In the genomic region with DNA sequence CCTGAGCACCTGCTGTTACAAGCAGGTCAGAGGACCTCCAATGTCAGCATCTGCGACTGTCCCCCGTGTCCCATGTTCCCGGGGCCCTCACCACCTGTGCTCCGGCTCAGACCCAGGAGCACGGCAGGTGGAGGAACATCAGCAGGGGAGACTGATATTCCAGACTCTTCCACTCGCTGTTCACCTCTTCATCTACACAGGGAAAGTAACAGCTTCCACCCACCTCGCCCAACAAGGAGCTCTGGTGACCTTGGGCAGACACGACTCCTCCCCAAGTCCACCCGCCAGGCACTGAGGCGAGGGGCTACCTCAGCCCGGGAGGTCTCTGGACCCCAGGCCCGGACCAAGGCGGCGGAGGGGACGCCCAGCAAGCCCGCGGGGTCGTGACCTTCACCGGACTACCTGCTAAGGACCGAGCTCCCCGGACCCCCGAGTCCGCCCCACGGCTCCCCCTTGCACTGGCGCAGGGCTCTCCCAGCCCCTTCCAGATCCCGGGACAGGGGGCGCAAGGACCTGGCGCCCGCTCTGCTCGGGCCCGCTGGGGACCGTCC, we compare ENCODE assay signal across 2 cellular contexts.
A peak's percentile ranks its signal among the peaks of the same experiment; 100 is the strongest.
TF ChIP-seq lines count a peak whose summit lies in the region.

No MANE protein-coding gene starts in this region.

TF ChIP-seq in HEK293, 187 proteins besides CTCF, POLR2A, EP300 and RAD21:
- TF ChIP-seq, protein P1, sequence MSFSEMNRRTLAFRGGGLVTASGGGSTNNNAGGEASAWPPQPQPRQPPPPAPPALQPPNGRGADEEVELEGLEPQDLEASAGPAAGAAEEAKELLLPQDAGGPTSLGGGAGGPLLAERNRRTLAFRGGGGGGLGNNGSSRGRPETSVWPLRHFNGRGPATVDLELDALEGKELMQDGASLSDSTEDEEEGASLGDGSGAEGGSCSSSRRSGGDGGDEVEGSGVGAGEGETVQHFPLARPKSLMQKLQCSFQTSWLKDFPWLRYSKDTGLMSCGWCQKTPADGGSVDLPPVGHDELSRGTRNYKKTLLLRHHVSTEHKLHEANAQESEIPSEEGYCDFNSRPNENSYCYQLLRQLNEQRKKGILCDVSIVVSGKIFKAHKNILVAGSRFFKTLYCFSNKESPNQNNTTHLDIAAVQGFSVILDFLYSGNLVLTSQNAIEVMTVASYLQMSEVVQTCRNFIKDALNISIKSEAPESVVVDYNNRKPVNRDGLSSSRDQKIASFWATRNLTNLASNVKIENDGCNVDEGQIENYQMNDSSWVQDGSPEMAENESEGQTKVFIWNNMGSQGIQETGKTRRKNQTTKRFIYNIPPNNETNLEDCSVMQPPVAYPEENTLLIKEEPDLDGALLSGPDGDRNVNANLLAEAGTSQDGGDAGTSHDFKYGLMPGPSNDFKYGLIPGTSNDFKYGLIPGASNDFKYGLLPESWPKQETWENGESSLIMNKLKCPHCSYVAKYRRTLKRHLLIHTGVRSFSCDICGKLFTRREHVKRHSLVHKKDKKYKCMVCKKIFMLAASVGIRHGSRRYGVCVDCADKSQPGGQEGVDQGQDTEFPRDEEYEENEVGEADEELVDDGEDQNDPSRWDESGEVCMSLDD (tag by site-specific recombination; IDR thresholded peaks at IDR 0.05), result peak; percentile 41; the same call in 1 of the 2 replicates
- TF ChIP-seq ZNF335 (tag by site-specific recombination; conservative IDR thresholded peaks at IDR 0.05), result peak; percentile 82; the same call in 1 of the 2 replicates
- 0 out of 2 replicates have a peak, but pooled peaks have one; percentile 17 for TF ChIP-seq ZNF174 (tag by site-specific recombination; IDR thresholded peaks at IDR 0.05)
- TF ChIP-seq ZBTB20 (tag by site-specific recombination; IDR thresholded peaks at IDR 0.05), result peak; percentile 100
- TF ChIP-seq INSM2 (tag by site-specific recombination; IDR thresholded peaks at IDR 0.05), result 0 out of 2 replicates have a peak, but pooled peaks have one; percentile 11
- TF ChIP-seq ZNF341 (tag by site-specific recombination; IDR thresholded peaks at IDR 0.05; ENCODE audit: low read depth), result peak; percentile 66
- TF ChIP-seq ZNF600 (tag by site-specific recombination; IDR thresholded peaks at IDR 0.05), result peak; percentile 17; the same call in 1 of the 2 replicates

TF ChIP-seq in H1, 55 proteins besides CTCF, POLR2A, EP300 and RAD21:
- peak; percentile 42; the same call in 1 of the 2 replicates for TF ChIP-seq PHF8 (conservative IDR thresholded peaks at IDR 0.05; ENCODE audit: low read depth, low read length)
TF ChIP-seq in H1: peak in this region for 1; not testable (repeated sequence) for 54.
